In the genomic region with DNA sequence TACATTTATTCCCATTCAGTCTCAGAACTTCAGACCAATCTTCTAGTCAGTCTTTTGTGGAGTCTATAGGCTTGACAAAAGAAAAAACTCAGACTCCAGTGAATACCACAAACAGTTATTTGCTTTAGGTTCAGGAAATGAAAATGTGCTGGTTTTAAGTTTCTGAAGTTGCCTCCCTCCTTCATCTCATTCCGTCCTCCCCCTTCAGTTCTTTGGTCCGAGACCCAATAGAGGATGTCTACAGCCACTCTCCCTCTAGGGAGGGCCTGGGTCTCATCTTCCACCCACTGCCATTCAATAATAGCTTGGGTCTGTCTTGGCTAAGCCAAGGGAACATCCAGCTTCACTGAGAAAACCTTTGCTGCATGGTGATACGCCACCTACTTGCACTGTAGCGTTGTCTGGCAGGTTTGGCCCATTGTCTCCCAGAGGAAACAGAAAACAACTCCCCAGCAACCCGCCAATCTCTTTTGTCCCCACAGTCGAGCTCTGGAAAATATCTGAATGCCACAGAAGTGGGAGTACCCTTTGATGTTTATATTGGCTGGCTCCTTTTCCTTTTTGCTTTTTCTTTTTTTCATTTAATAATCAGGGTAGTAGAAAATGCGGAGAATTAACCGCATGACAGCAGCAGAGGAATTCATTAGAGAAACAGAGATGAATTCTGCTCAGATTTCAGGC, we compare ENCODE assay signal across 11 cellular contexts.
DNase-seq lines count a peak whose midpoint lies in the region; ATAC-seq and TF ChIP-seq lines count a peak whose summit lies in the region.
"Had no signal": no experiment of that assay in that cellular context is flagged by ENCODE, and none has a peak within 500 bp of the region (broad histone marks: within the 10 kb centered on the region; RNA-seq: fewer than 3 reads in every experiment).

No MANE protein-coding gene starts in this region.

- TF ChIP-seq RAD21 in IMR-90 (IDR thresholded peaks at IDR 0.05; ENCODE audit: low read length), result no peak

- TF ChIP-seq CTCF in IMR-90 (conservative IDR thresholded peaks at IDR 0.05; ENCODE audit: low read depth, low read length) (no peak), colonic mucosa (IDR thresholded peaks at IDR 0.05) (no peak)

- no peak overlapping the region for H4K5ac ChIP-seq in IMR-90 (ENCODE audit: low read depth, low read length)

- H3K27me3 Mint-ChIP-seq in CD8-positive, alpha-beta memory T cell, result no peaks in the 10 kb centered on the region

- TF ChIP-seq POLR2A in IMR-90 (IDR thresholded peaks at IDR 0.05; ENCODE audit: low read depth, low read length), result no peak

- H3K4me1 Mint-ChIP-seq in CD8-positive, alpha-beta memory T cell, result peaks cover 0 to 1% (median 0%) of the 10 kb centered on the region in 3 donors

- no peak overlapping the region for H3K4me2 ChIP-seq in IMR-90 (ENCODE audit: low read depth, low read length)

- DNase-seq in IMR-90, result no peak
- no peak for DNase-seq in colonic mucosa
- peak; percentile 99 for DNase-seq in kidney glomerular epithelial cell (lab: John Stamatoyannopoulos, UW)
- DNase-seq in NCI-H2227 (lab: John Stamatoyannopoulos, UW; ENCODE audit: unreplicated experiment), result no peak
- DNase-seq in globus pallidus (ENCODE audit: low spot score), result no peak
- DNase-seq in CD8-positive, alpha-beta memory T cell, result no peak
- DNase-seq: activated CD4-positive, alpha-beta T cell treated with anti-CD3 and anti-CD28 coated beads, Interleukin-2, amount 50 U/mL, for 4 hours; NCI-H2171 treated with DMSO at 0.1 percent for 48 hours had no signal

- H3K23ac ChIP-seq in IMR-90 (ENCODE audit: low read depth, low read length), result no peak overlapping the region

- intact Hi-C loops in IMR-90 (cut with micrococcal nuclease), result loop anchor here (10.0 kb wide), 1 partner anchor 95 kb away; no protein-coding TSS in a partner anchor
- intact Hi-C loops in colonic mucosa (cut with DNase I), result loop anchor here (5.0 kb wide), 1 partner anchor 33 kb away; no protein-coding TSS in a partner anchor

- H3K9me3 ChIP-seq in IMR-90 (ENCODE audit: control insufficient read depth, insufficient read depth, low read length) (no peaks in the 10 kb centered on the region), colonic mucosa (no peaks in the 10 kb centered on the region), stomach smooth muscle (ENCODE audit: control insufficient read depth in 2 of 2, low read length in 2 of 2) (no peaks in the 10 kb centered on the region)
- no peaks in the 10 kb centered on the region for H3K9me3 ChIP-seq in CD8-positive, alpha-beta memory T cell (ENCODE audit: low read length)

- no peak overlapping the region for H2BK20ac ChIP-seq in IMR-90 (ENCODE audit: low read depth, low read length)

- H3K9me3 Mint-ChIP-seq in CD8-positive, alpha-beta memory T cell, result no peaks in the 10 kb centered on the region

- no peak overlapping the region for H2BK120ac ChIP-seq in IMR-90 (ENCODE audit: low read depth, low read length)

- H3K56ac ChIP-seq in IMR-90 (ENCODE audit: extremely low read depth, insufficient read depth, low read length), result no peak overlapping the region

- H3K4me3 Mint-ChIP-seq in CD8-positive, alpha-beta memory T cell, result no peak overlapping the region

- H3K9ac ChIP-seq in IMR-90 (ENCODE audit: low read depth, low read length), result no peak overlapping the region
- no peak overlapping the region for H3K9ac ChIP-seq in colonic mucosa (ENCODE audit: low read depth in 2 of 2, low read length in 2 of 2)
- H3K9ac ChIP-seq in stomach smooth muscle (ENCODE audit: low read length in 2 of 2), result peak overlapping the region; percentile 0 to 3

- H2BK5ac ChIP-seq in IMR-90 (ENCODE audit: low read depth, low read length, poor library complexity, severe bottlenecking), result no peak overlapping the region

- H2AK9ac ChIP-seq in IMR-90 (replicated peaks; ENCODE audit: low read depth, low read length, poor library complexity), result no peak overlapping the region

- 70% methylated on average over 2 of the region's 8 CpGs; no CpG with 5 or more reads in 1 of the 2 experiments for WGBS in IMR-90 (ENCODE audit: extremely low coverage in 2 of 2, insufficient read length in 1 of 2), 2 experiments

- H3K4me3 ChIP-seq in IMR-90 (ENCODE audit: insufficient read depth, low read depth, low read length) (no peak overlapping the region), colonic mucosa (no peak overlapping the region), stomach smooth muscle (ENCODE audit: low read length in 2 of 2) (peak overlapping the region; percentile 31 to 37)
- no peak overlapping the region for H3K4me3 ChIP-seq in CD8-positive, alpha-beta memory T cell (ENCODE audit: low read length)

- H3K27me3 ChIP-seq in IMR-90 (ENCODE audit: control insufficient read depth, insufficient read depth, low read length) (no peaks in the 10 kb centered on the region), colonic mucosa (no peaks in the 10 kb centered on the region), stomach smooth muscle (ENCODE audit: control insufficient read depth in 1 of 2, insufficient read depth in 2 of 2, low read length in 2 of 2) (no peaks in the 10 kb centered on the region)
- no peaks in the 10 kb centered on the region for H3K27me3 ChIP-seq in CD8-positive, alpha-beta memory T cell (ENCODE audit: insufficient read depth, low read length, poor library complexity, severe bottlenecking)

- no peak overlapping the region for H4K8ac ChIP-seq in IMR-90 (ENCODE audit: low read depth in 2 of 2, low read length in 2 of 2)

- no peaks in the 10 kb centered on the region for H4K20me1 ChIP-seq in IMR-90 (ENCODE audit: insufficient read depth, low read length)

- H3K36me3 ChIP-seq in IMR-90 (ENCODE audit: control insufficient read depth, insufficient read depth, low read length) (no peaks in the 10 kb centered on the region), colonic mucosa (no peaks in the 10 kb centered on the region), stomach smooth muscle (ENCODE audit: control insufficient read depth in 2 of 2, insufficient read depth in 2 of 2, low read length in 2 of 2) (no peaks in the 10 kb centered on the region)
- H3K36me3 ChIP-seq in CD8-positive, alpha-beta memory T cell (ENCODE audit: insufficient read depth, low read length), result no peaks in the 10 kb centered on the region

- no peak overlapping the region for H2BK15ac ChIP-seq in IMR-90 (ENCODE audit: low read depth, low read length)

- no peak overlapping the region for H3K14ac ChIP-seq in IMR-90 (replicated peaks; ENCODE audit: low read depth, low read length)

- no peak overlapping the region for H3K18ac ChIP-seq in IMR-90 (ENCODE audit: low read depth, low read length)

- dilution Hi-C loops in IMR-90 (cut with HindIII; ENCODE audit: low sequenced_read_pairs, unreplicated experiment), result no loop called here

- no peak overlapping the region for H2AFZ ChIP-seq in IMR-90 (replicated peaks; ENCODE audit: low read length, poor library complexity)

- no peak overlapping the region for H4K91ac ChIP-seq in IMR-90 (ENCODE audit: insufficient read depth, low read depth, low read length)

- H3K27ac Mint-ChIP-seq in CD8-positive, alpha-beta memory T cell, result peak overlapping the region in 1 of 8 donors; percentile 18

- H3K4me1 ChIP-seq in IMR-90 (ENCODE audit: control insufficient read depth, insufficient read depth, low read length), result no peaks in the 10 kb centered on the region
- no peaks in the 10 kb centered on the region for H3K4me1 ChIP-seq in colonic mucosa
- peaks cover 7% of the 10 kb centered on the region for H3K4me1 ChIP-seq in stomach smooth muscle (ENCODE audit: control insufficient read depth, insufficient read depth, low read length)
- H3K4me1 ChIP-seq in CD8-positive, alpha-beta memory T cell (ENCODE audit: insufficient read depth, low read length), result no peaks in the 10 kb centered on the region

- ATAC-seq in IMR-90 (ENCODE audit: low read depth) (no peak), HG02763 (IDR thresholded peaks at IDR 0.05; ENCODE audit: unreplicated experiment) (no peak)

- CTCF ChIA-PET in IMR-90 (lab: Yijun Ruan, JAX), result no interaction called here
- CTCF ChIA-PET in CD8-positive, alpha-beta memory T cell (lab: Charles Lee), result no interaction called here

- no TSS peak for BruUV-seq in IMR-90 (replicated peaks; lab: Mats Ljungman, UMichigan)

- in situ Hi-C loops in IMR-90 (cut with MboI; ENCODE audit: low sequenced_read_pairs), result no loop called here

- peak overlapping the region; percentile 57; the same call in 1 of the 2 replicates for H2AK5ac ChIP-seq in IMR-90 (ENCODE audit: low read depth, low read length)

- H3K36me3 Mint-ChIP-seq in CD8-positive, alpha-beta memory T cell, result peaks cover 0 to 2% (median 0%) of the 10 kb centered on the region in 3 donors

- POLR2A ChIA-PET in IMR-90 (lab: Charles Lee; ENCODE audit: unreplicated experiment), result interaction anchor here (0.5 kb wide), 1 partner anchor 255 kb away, joined by 4 read pairs; no protein-coding TSS in a partner anchor
- POLR2A ChIA-PET in CD8-positive, alpha-beta memory T cell (lab: Charles Lee), result no interaction called here

- no peaks in the 10 kb centered on the region for H3K9me1 ChIP-seq in IMR-90 (ENCODE audit: insufficient read depth, low read length)

- H3K4ac ChIP-seq in IMR-90 (ENCODE audit: low read depth, low read length), result no peak overlapping the region

- H3K27ac ChIP-seq in IMR-90 (ENCODE audit: insufficient read depth, low read length) (no peak overlapping the region), colonic mucosa (peak overlapping the region; percentile 13), stomach smooth muscle (ENCODE audit: low read length) (peak overlapping the region; percentile 83)
- H3K27ac ChIP-seq in CD8-positive, alpha-beta memory T cell (ENCODE audit: low read depth, low read length), result no peak overlapping the region
- H3K27ac ChIP-seq: epithelial cell of prostate had no signal

- H3K79me1 ChIP-seq in IMR-90 (ENCODE audit: low read depth in 1 of 2, low read length in 2 of 2), result no peaks in the 10 kb centered on the region

TF ChIP-seq in IMR-90, 13 proteins besides CTCF, POLR2A, EP300 and RAD21 (continues in another document):
- TF ChIP-seq SMC3 (IDR thresholded peaks at IDR 0.05; ENCODE audit: low read depth, low read length), result no peak
- no peak for TF ChIP-seq MAFK (IDR thresholded peaks at IDR 0.05; ENCODE audit: low read depth, low read length)
- no peak for TF ChIP-seq CHD1 (IDR thresholded peaks at IDR 0.05; ENCODE audit: low read depth, low read length)
- no peak for TF ChIP-seq MAZ (IDR thresholded peaks at IDR 0.05; ENCODE audit: borderline replicate concordance, low read depth, low read length)
- TF ChIP-seq RCOR1 (IDR thresholded peaks at IDR 0.05; ENCODE audit: insufficient replicate concordance, low read length), result no peak
- TF ChIP-seq, protein P1, sequence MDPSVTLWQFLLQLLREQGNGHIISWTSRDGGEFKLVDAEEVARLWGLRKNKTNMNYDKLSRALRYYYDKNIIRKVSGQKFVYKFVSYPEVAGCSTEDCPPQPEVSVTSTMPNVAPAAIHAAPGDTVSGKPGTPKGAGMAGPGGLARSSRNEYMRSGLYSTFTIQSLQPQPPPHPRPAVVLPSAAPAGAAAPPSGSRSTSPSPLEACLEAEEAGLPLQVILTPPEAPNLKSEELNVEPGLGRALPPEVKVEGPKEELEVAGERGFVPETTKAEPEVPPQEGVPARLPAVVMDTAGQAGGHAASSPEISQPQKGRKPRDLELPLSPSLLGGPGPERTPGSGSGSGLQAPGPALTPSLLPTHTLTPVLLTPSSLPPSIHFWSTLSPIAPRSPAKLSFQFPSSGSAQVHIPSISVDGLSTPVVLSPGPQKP (IDR thresholded peaks at IDR 0.05; ENCODE audit: borderline replicate concordance, low read depth, low read length), result no peak
- no peak for TF ChIP-seq RFX5 (IDR thresholded peaks at IDR 0.05; ENCODE audit: low read depth, low read length)

Comparison
In these comparisons a context has a peak if more than half of its experiments do, and no peak if none do; other contexts are left out.
1. H3K27ac ChIP-seq: peak in colonic mucosa (single experiment) and stomach smooth muscle (single experiment); none in IMR-90 (single experiment) and CD8-positive, alpha-beta memory T cell (single experiment).
2. H3K4me3 ChIP-seq: peak in stomach smooth muscle (2 of 2); none in IMR-90 (single experiment), colonic mucosa (single experiment) and CD8-positive, alpha-beta memory T cell (single experiment).
3. H3K9ac ChIP-seq: peak in stomach smooth muscle (2 of 2); none in IMR-90 (single experiment) and colonic mucosa (0 of 2).